In the genomic region with DNA sequence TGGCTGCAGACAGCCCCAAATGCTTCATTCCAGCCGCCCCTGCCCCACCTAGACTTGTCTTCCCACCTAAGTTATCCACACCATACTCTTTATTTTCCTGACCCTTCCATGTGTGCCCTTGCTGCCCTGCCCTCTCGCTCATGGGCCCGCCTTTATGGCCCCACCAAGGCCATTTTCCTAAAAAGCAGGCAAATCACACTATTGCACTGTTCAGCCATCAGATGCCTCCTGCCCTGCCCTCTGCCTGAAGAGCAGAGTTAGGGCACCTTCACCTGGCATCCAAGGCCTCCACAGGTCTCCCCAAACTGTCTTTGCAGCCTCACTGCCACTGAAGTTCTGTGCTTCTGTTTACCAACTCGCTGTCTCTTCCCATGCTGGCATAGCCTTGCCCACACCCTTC, we compare ENCODE assay signal across 16 cellular contexts.
DNase-seq lines count a peak whose midpoint lies in the region; ATAC-seq and TF ChIP-seq lines count a peak whose summit lies in the region.
"Had no signal": no experiment of that assay in that cellular context is flagged by ENCODE, and none has a peak within 500 bp of the region (broad histone marks: within the 10 kb centered on the region; RNA-seq: fewer than 3 reads in every experiment).

No MANE protein-coding gene starts in this region.

- WGBS in endodermal cell (ENCODE audit: insufficient coverage in 1 of 2, insufficient read length in 1 of 2), 2 experiments: 86 to 100% methylated on average over 4 of the region's 4 CpGs
- 89 to 90% methylated on average over 4 of the region's 4 CpGs for WGBS in testis, 2 donors

- peaks cover 46% of the 10 kb centered on the region for H3K9me3 Mint-ChIP-seq in endodermal cell
- peaks cover 33% of the 10 kb centered on the region for H3K9me3 Mint-ChIP-seq in neural progenitor cell
- H3K9me3 Mint-ChIP-seq in natural killer cell: peaks cover 2 to 7% of the 10 kb centered on the region in 2 donors

- no peaks in the 10 kb centered on the region for H3K27me3 Mint-ChIP-seq in endodermal cell (ENCODE audit: insufficient read depth)
- H3K27me3 Mint-ChIP-seq in neural progenitor cell (ENCODE audit: insufficient read depth, low read depth): peaks cover 3% of the 10 kb centered on the region
- H3K27me3 Mint-ChIP-seq in natural killer cell (ENCODE audit: low read depth in 2 of 2): peaks cover 0 to 3% of the 10 kb centered on the region in 2 donors

- no peak for ATAC-seq in natural killer cell
- ATAC-seq: CD8-positive, alpha-beta T cell; HCT116 had no signal

- no peaks in the 10 kb centered on the region for H3K36me3 ChIP-seq in BLaER1
- H3K36me3 ChIP-seq in endodermal cell (ENCODE audit: control insufficient read depth, insufficient read depth, low read length): no peaks in the 10 kb centered on the region
- H3K36me3 ChIP-seq in neural progenitor cell: no peaks in the 10 kb centered on the region
- no peaks in the 10 kb centered on the region for H3K36me3 ChIP-seq in testis (ENCODE audit: low read depth, missing control alignments)
- no peaks in the 10 kb centered on the region for H3K36me3 ChIP-seq in colonic mucosa

- H3K4me3 ChIP-seq in BLaER1 (no peak overlapping the region), endodermal cell (ENCODE audit: low read length) (no peak overlapping the region), neural progenitor cell (no peak overlapping the region), testis (no peak overlapping the region), colonic mucosa (no peak overlapping the region)

- H3K27ac Mint-ChIP-seq in endodermal cell: no peak overlapping the region
- H3K27ac Mint-ChIP-seq in neural progenitor cell: peak overlapping the region; percentile 8
- H3K27ac Mint-ChIP-seq in natural killer cell: no peak overlapping the region
- H3K27ac Mint-ChIP-seq: CD8-positive, alpha-beta T cell had no signal

- no peak overlapping the region for H2AFZ ChIP-seq in neural progenitor cell (replicated peaks)

- H4K20me1 ChIP-seq in BLaER1: no peaks in the 10 kb centered on the region
- H4K20me1 ChIP-seq in neural progenitor cell (ENCODE audit: low read depth): no peaks in the 10 kb centered on the region

- peaks cover 36% of the 10 kb centered on the region for H3K9me3 ChIP-seq in BLaER1
- peaks cover 24% of the 10 kb centered on the region for H3K9me3 ChIP-seq in endodermal cell (ENCODE audit: control insufficient read depth, low read length)
- H3K9me3 ChIP-seq in neural progenitor cell (ENCODE audit: low read depth): peaks cover 7% of the 10 kb centered on the region
- H3K9me3 ChIP-seq in testis: no peaks in the 10 kb centered on the region
- H3K9me3 ChIP-seq in colonic mucosa: no peaks in the 10 kb centered on the region

- H3K36me3 Mint-ChIP-seq in endodermal cell (ENCODE audit: low read depth) (no peaks in the 10 kb centered on the region), neural progenitor cell (no peaks in the 10 kb centered on the region), natural killer cell (no peaks in the 10 kb centered on the region)
- H3K36me3 Mint-ChIP-seq: CD14-positive monocyte; CD8-positive, alpha-beta T cell had no signal

- H3K9ac ChIP-seq in BLaER1 (no peak overlapping the region), endodermal cell (ENCODE audit: extremely low read depth, low read length, poor library complexity, severe bottlenecking) (no peak overlapping the region), neural progenitor cell (no peak overlapping the region), colonic mucosa (ENCODE audit: low read depth in 2 of 2, low read length in 2 of 2) (no peak overlapping the region)

- H3F3A ChIP-seq in neural progenitor cell (ENCODE audit: low read depth): no peaks in the 10 kb centered on the region

- H3K4me1 Mint-ChIP-seq in endodermal cell (no peaks in the 10 kb centered on the region), neural progenitor cell (peaks cover 35% of the 10 kb centered on the region), natural killer cell (no peaks in the 10 kb centered on the region)
- H3K4me1 Mint-ChIP-seq: CD14-positive monocyte had no signal

- H3K4me2 ChIP-seq in BLaER1: peak overlapping the region; percentile 78
- H3K4me2 ChIP-seq in neural progenitor cell: no peak overlapping the region

- intact Hi-C loops in testis (cut with DNase I; ENCODE audit: low total_unique reads): no loop called here
- intact Hi-C loops in natural killer cell (cut with micrococcal nuclease): no loop called here
- intact Hi-C loops in colonic mucosa (cut with DNase I): no loop called here

- TF ChIP-seq POLR2A in testis (IDR thresholded peaks at IDR 0.05): no peak

- no peaks in the 10 kb centered on the region for H3K79me2 ChIP-seq in neural progenitor cell (ENCODE audit: low read depth)

- no peak overlapping the region for H3K4me3 Mint-ChIP-seq in endodermal cell
- no peak overlapping the region for H3K4me3 Mint-ChIP-seq in neural progenitor cell
- no peak overlapping the region for H3K4me3 Mint-ChIP-seq in natural killer cell
- H3K4me3 Mint-ChIP-seq: CD14-positive monocyte; CD8-positive, alpha-beta T cell had no signal

- H3K27ac ChIP-seq in BLaER1: peak overlapping the region; percentile 54; the same call in 1 of the 2 replicates
- H3K27ac ChIP-seq in endodermal cell (ENCODE audit: low read depth, low read length): no peak overlapping the region
- no peak overlapping the region for H3K27ac ChIP-seq in neural progenitor cell
- H3K27ac ChIP-seq in testis: no peak overlapping the region
- H3K27ac ChIP-seq in colonic mucosa: no peak overlapping the region
- H3K27ac ChIP-seq: HL-60 had no signal

- H3K27me3 ChIP-seq in BLaER1 (no peaks in the 10 kb centered on the region), endodermal cell (ENCODE audit: control insufficient read depth, insufficient read depth, low read length, poor library complexity, severe bottlenecking) (no peaks in the 10 kb centered on the region), neural progenitor cell (no peaks in the 10 kb centered on the region), testis (no peaks in the 10 kb centered on the region), colonic mucosa (no peaks in the 10 kb centered on the region)

- peak; percentile 54 for DNase-seq in RPMI8226
- DNase-seq in endodermal cell: peak; percentile 24
- no peak for DNase-seq in neural progenitor cell (ENCODE audit: low spot score)
- no peak for DNase-seq in testis
- DNase-seq in stimulated activated CD4-positive, alpha-beta T cell treated with anti-CD3 and anti-CD28 coated beads, Interleukin-12 subunit alpha, Interleukin-12 subunit beta, amount 100 ng/mL, for 4 hours: no peak
- DNase-seq in natural killer cell: no peak
- no peak for DNase-seq in colonic mucosa
- DNase-seq: ACHN; Caco-2; CD8-positive, alpha-beta T cell; DND-41; GDM1 had no signal

- TF ChIP-seq CTCF in endodermal cell (conservative IDR thresholded peaks at IDR 0.05): peak; percentile 15
- TF ChIP-seq CTCF in neural progenitor cell (IDR thresholded peaks at IDR 0.05): no peak
- TF ChIP-seq CTCF in testis (IDR thresholded peaks at IDR 0.05): no peak
- no peak for TF ChIP-seq CTCF in natural killer cell (IDR thresholded peaks at IDR 0.05)
- TF ChIP-seq CTCF in colonic mucosa (IDR thresholded peaks at IDR 0.05): no peak

- H3K4me1 ChIP-seq in BLaER1 (peaks cover 43% of the 10 kb centered on the region), endodermal cell (ENCODE audit: control insufficient read depth, insufficient read depth, low read length) (no peaks in the 10 kb centered on the region), neural progenitor cell (no peaks in the 10 kb centered on the region), testis (no peaks in the 10 kb centered on the region), colonic mucosa (no peaks in the 10 kb centered on the region)
- H3K4me1 ChIP-seq: Caco-2 had no signal

Comparison
In these comparisons a context has a peak if more than half of its experiments do, and no peak if none do; other contexts are left out.
1. DNase-seq: peak in RPMI8226 (single experiment) and endodermal cell (single experiment); none in neural progenitor cell (single experiment), testis (single experiment), stimulated activated CD4-positive, alpha-beta T cell treated with anti-CD3 and anti-CD28 coated beads, Interleukin-12 subunit alpha, Interleukin-12 subunit beta, amount 100 ng/mL, for 4 hours (single experiment), natural killer cell (single experiment) and colonic mucosa (single experiment).